11 cellular contexts compared by ENCODE assay signal in genomic region chr14:67428501-67429031, GRCh38. TPM values are rescaled to one million over a fixed set of nuclear protein-coding genes. Genes with fewer than 3 reads are reported as not detected.
A peak's percentile ranks its signal among the peaks of the same experiment; 100 is the strongest.
DNase-seq lines count a peak whose midpoint lies in the region; ATAC-seq and TF ChIP-seq lines count a peak whose summit lies in the region.
"Had no signal": no experiment of that assay in that cellular context is flagged by ENCODE, and none has a peak within 500 bp of the region (broad histone marks: within the 10 kb centered on the region; RNA-seq: fewer than 3 reads in every experiment).

No MANE protein-coding gene starts in this region.

- peak in 3 of 6 experiments; percentile 40 to 45 (median 45) for TF ChIP-seq CTCF in Peyer's patch (IDR thresholded peaks at IDR 0.05)
- peak; percentile 8 for TF ChIP-seq CTCF in osteoblast (IDR thresholded peaks at IDR 0.05; ENCODE audit: extremely low read depth, low read depth, low read length)

- no peak overlapping the region for H3K27ac Mint-ChIP-seq in activated T-helper 2 cell treated with anti-CD3 and anti-CD28 coated beads, Interferon-gamma antibody, Interleukin-2, Interleukin-4, amounts not matched to agents 10 μg/mL and 5 μg/mL and 100 μg/mL, durations not matched to agents 14 hours and 24 hours and 36 hours
- H3K27ac Mint-ChIP-seq in activated naive CD8-positive, alpha-beta T cell treated with anti-CD3 and anti-CD28 coated beads, Interleukin-2, amount 50 U/mL, for 24 hours: no peak overlapping the region

- no peaks in the 10 kb centered on the region for H3K9me3 ChIP-seq in Peyer's patch
- H3K9me3 ChIP-seq in osteoblast (ENCODE audit: low read depth, low read length): no peaks in the 10 kb centered on the region
- H3K9me3 ChIP-seq: esophagus muscularis mucosa, sigmoid colon had no signal

- DNase-seq in ELR (ENCODE audit: low read depth): peak; percentile 81
- peak in 2 of 3 donors; percentile 73 to 74 for DNase-seq in Peyer's patch
- peak; percentile 36 for DNase-seq in epithelial cell of prostate (ENCODE audit: low read depth, low spot score)
- DNase-seq in osteoblast (ENCODE audit: insufficient read length, low spot score, missing footprints): peak; percentile 68
- DNase-seq in activated T-helper 2 cell treated with anti-CD3 and anti-CD28 coated beads, Interferon-gamma antibody, Interleukin-2, Interleukin-4, amounts not matched to agents 10 μg/mL and 5 μg/mL and 100 μg/mL, durations not matched to agents 14 hours and 24 hours and 36 hours (ENCODE audit: low spot score): no peak
- no peak for DNase-seq in activated naive CD8-positive, alpha-beta T cell treated with anti-CD3 and anti-CD28 coated beads, Interleukin-2, amount 50 U/mL, for 24 hours
- no peak for DNase-seq in activated CD4-positive, alpha-beta T cell treated with anti-CD3 and anti-CD28 coated beads, Interleukin-2, amount 50 U/mL, for 4 hours
- DNase-seq: NCI-H446 treated with DMSO at 0.1 percent for 48 hours, sigmoid colon had no signal

- H3K4me3 ChIP-seq in Peyer's patch: no peak overlapping the region
- H3K4me3 ChIP-seq in osteoblast (ENCODE audit: insufficient read depth, low read length): no peak overlapping the region
- H3K4me3 ChIP-seq: esophagus muscularis mucosa, sigmoid colon had no signal

- no peaks in the 10 kb centered on the region for H3K79me2 ChIP-seq in osteoblast (ENCODE audit: insufficient read depth, low read length)

- peaks cover 4% of the 10 kb centered on the region for H3K4me1 Mint-ChIP-seq in activated T-helper 2 cell treated with anti-CD3 and anti-CD28 coated beads, Interferon-gamma antibody, Interleukin-2, Interleukin-4, amounts not matched to agents 10 μg/mL and 5 μg/mL and 100 μg/mL, durations not matched to agents 14 hours and 24 hours and 36 hours (ENCODE audit: low read depth)
- no peaks in the 10 kb centered on the region for H3K4me1 Mint-ChIP-seq in activated naive CD8-positive, alpha-beta T cell treated with anti-CD3 and anti-CD28 coated beads, Interleukin-2, amount 50 U/mL, for 24 hours

- H3K27ac ChIP-seq in Peyer's patch (peak overlapping the region in 3 of 4 donors; percentile 8 to 88 (median 63)), epithelial cell of prostate (no peak overlapping the region), osteoblast (ENCODE audit: low read depth, low read length) (no peak overlapping the region)
- H3K27ac ChIP-seq: esophagus muscularis mucosa, sigmoid colon had no signal

- no peaks in the 10 kb centered on the region for H4K20me1 ChIP-seq in osteoblast (ENCODE audit: insufficient read depth, low read length)

- H2AFZ ChIP-seq in osteoblast (ENCODE audit: low read length): no peak overlapping the region

- no peak overlapping the region for H3K4me3 Mint-ChIP-seq in activated T-helper 2 cell treated with anti-CD3 and anti-CD28 coated beads, Interferon-gamma antibody, Interleukin-2, Interleukin-4, amounts not matched to agents 10 μg/mL and 5 μg/mL and 100 μg/mL, durations not matched to agents 14 hours and 24 hours and 36 hours (ENCODE audit: low read depth)
- H3K4me3 Mint-ChIP-seq in activated naive CD8-positive, alpha-beta T cell treated with anti-CD3 and anti-CD28 coated beads, Interleukin-2, amount 50 U/mL, for 24 hours: no peak overlapping the region

- intact Hi-C loops in activated T-helper 2 cell treated with anti-CD3 and anti-CD28 coated beads, Interferon-gamma antibody, Interleukin-2, Interleukin-4, amounts not matched to agents 10 μg/mL and 5 μg/mL and 100 μg/mL, durations not matched to agents 14 hours and 24 hours and 36 hours (cut with micrococcal nuclease): loop anchor here (5.0 kb wide), 2 partner anchors 84 to 274 kb away; partner anchors contain the start of gene RDH12

- peaks cover 44% of the 10 kb centered on the region for H3K27me3 Mint-ChIP-seq in activated T-helper 2 cell treated with anti-CD3 and anti-CD28 coated beads, Interferon-gamma antibody, Interleukin-2, Interleukin-4, amounts not matched to agents 10 μg/mL and 5 μg/mL and 100 μg/mL, durations not matched to agents 14 hours and 24 hours and 36 hours (ENCODE audit: low read depth)
- H3K27me3 Mint-ChIP-seq in activated naive CD8-positive, alpha-beta T cell treated with anti-CD3 and anti-CD28 coated beads, Interleukin-2, amount 50 U/mL, for 24 hours: peaks cover 10% of the 10 kb centered on the region

- H3K36me3 Mint-ChIP-seq in activated T-helper 2 cell treated with anti-CD3 and anti-CD28 coated beads, Interferon-gamma antibody, Interleukin-2, Interleukin-4, amounts not matched to agents 10 μg/mL and 5 μg/mL and 100 μg/mL, durations not matched to agents 14 hours and 24 hours and 36 hours (ENCODE audit: low read depth): no peaks in the 10 kb centered on the region
- H3K36me3 Mint-ChIP-seq in activated naive CD8-positive, alpha-beta T cell treated with anti-CD3 and anti-CD28 coated beads, Interleukin-2, amount 50 U/mL, for 24 hours (ENCODE audit: low read depth): no peaks in the 10 kb centered on the region

- no peaks in the 10 kb centered on the region for H3K9me3 Mint-ChIP-seq in activated T-helper 2 cell treated with anti-CD3 and anti-CD28 coated beads, Interferon-gamma antibody, Interleukin-2, Interleukin-4, amounts not matched to agents 10 μg/mL and 5 μg/mL and 100 μg/mL, durations not matched to agents 14 hours and 24 hours and 36 hours
- no peaks in the 10 kb centered on the region for H3K9me3 Mint-ChIP-seq in activated naive CD8-positive, alpha-beta T cell treated with anti-CD3 and anti-CD28 coated beads, Interleukin-2, amount 50 U/mL, for 24 hours

- ATAC-seq in activated naive CD8-positive, alpha-beta T cell treated with anti-CD3 and anti-CD28 coated beads, Interleukin-2, amount 50 U/mL, for 24 hours: no peak
- ATAC-seq in GM18502 (IDR thresholded peaks at IDR 0.05; ENCODE audit: poor library complexity, unreplicated experiment): no peak

- no peak for TF ChIP-seq POLR2A in Peyer's patch (IDR thresholded peaks at IDR 0.05)

- H3K27me3 ChIP-seq in Peyer's patch (no peaks in the 10 kb centered on the region), osteoblast (ENCODE audit: insufficient read depth, low read length) (peaks cover 20% of the 10 kb centered on the region)

- no peak overlapping the region for H3K4me2 ChIP-seq in osteoblast (ENCODE audit: insufficient read depth, low read length)

- H3K36me3 ChIP-seq in Peyer's patch (no peaks in the 10 kb centered on the region), osteoblast (ENCODE audit: insufficient read depth, low read length) (no peaks in the 10 kb centered on the region)
- H3K36me3 ChIP-seq: esophagus muscularis mucosa, sigmoid colon had no signal

- H3K4me1 ChIP-seq in Peyer's patch (peaks cover 0 to 12% (median 2%) of the 10 kb centered on the region in 4 donors), osteoblast (ENCODE audit: insufficient read depth, low read length) (peaks cover 4% of the 10 kb centered on the region)

RNA-seq across cellular contexts. Expression of gene PLEK2, which starts 16.6 kb away (rescaled TPM):
- total RNA-seq in Peyer's patch: 10 to 100 TPM; 19.7 to 40.3 (median 33.6) TPM
- total RNA-seq in osteoblast: 1.2 and 2.5 TPM in 2 replicates
- 0.37 TPM in 1 of 2 replicates, not detected in the other for total RNA-seq in activated T-helper 2 cell treated with anti-CD3 and anti-CD28 coated beads, Interferon-gamma antibody, Interleukin-2, Interleukin-4, amounts not matched to agents 10 μg/mL and 5 μg/mL and 100 μg/mL, durations not matched to agents 14 hours and 24 hours and 36 hours

RNA-seq across cellular contexts. Expression of gene TMEM229B, which starts 60.0 kb away (rescaled TPM):
- total RNA-seq in Peyer's patch (10 to 100 TPM in 3 of 4 donors, 1 to 10 TPM in 1; 8.3 to 39.7 (median 31.7) TPM), osteoblast (5.8 and 8.3 TPM in 2 replicates)
- 0.71 and 0.75 TPM in 2 replicates for total RNA-seq in activated T-helper 2 cell treated with anti-CD3 and anti-CD28 coated beads, Interferon-gamma antibody, Interleukin-2, Interleukin-4, amounts not matched to agents 10 μg/mL and 5 μg/mL and 100 μg/mL, durations not matched to agents 14 hours and 24 hours and 36 hours

Comparison
In these comparisons a context has a peak if more than half of its experiments do, and no peak if none do; other contexts are left out.
1. DNase-seq: peak in ELR (single experiment), Peyer's patch (2 of 3), epithelial cell of prostate (single experiment) and osteoblast (single experiment); none in activated T-helper 2 cell treated with anti-CD3 and anti-CD28 coated beads, Interferon-gamma antibody, Interleukin-2, Interleukin-4, amounts not matched to agents 10 μg/mL and 5 μg/mL and 100 μg/mL, durations not matched to agents 14 hours and 24 hours and 36 hours (single experiment), activated naive CD8-positive, alpha-beta T cell treated with anti-CD3 and anti-CD28 coated beads, Interleukin-2, amount 50 U/mL, for 24 hours (single experiment) and activated CD4-positive, alpha-beta T cell treated with anti-CD3 and anti-CD28 coated beads, Interleukin-2, amount 50 U/mL, for 4 hours (0 of 2).
2. H3K27ac ChIP-seq: peak in Peyer's patch (3 of 4); none in epithelial cell of prostate (single experiment) and osteoblast (single experiment).